Comparison of ENCODE assay signal across 3 cellular contexts in genomic region chr22:45373592-45373991, GRCh38.
TF ChIP-seq lines count a peak whose summit lies in the region.

No MANE protein-coding gene starts in this region.

TF ChIP-seq in A549, 52 proteins besides CTCF, POLR2A, EP300 and RAD21:
- peak; percentile 54 for TF ChIP-seq MAFK (IDR thresholded peaks at IDR 0.05; ENCODE audit: partially characterized antibody)

TF ChIP-seq in IMR-90, 13 proteins besides CTCF, POLR2A, EP300 and RAD21:
- peak; percentile 73 for TF ChIP-seq MAFK (IDR thresholded peaks at IDR 0.05; ENCODE audit: low read depth, low read length)

TF ChIP-seq in HepG2, 621 proteins besides CTCF, POLR2A, EP300 and RAD21:
- TF ChIP-seq MAFF (IDR thresholded peaks at IDR 0.05; ENCODE audit: low read depth, low read length) (peak; percentile 52; the same call in 1 of the 2 replicates), MAFK (conservative IDR thresholded peaks at IDR 0.05 in 1 of 2, IDR thresholded peaks at IDR 0.05 in 1 of 2; ENCODE audit: low read length in 2 of 2) (peak; percentile 23 to 77; a peak in 2 of 4 replicates)
TF ChIP-seq in HepG2: peak in this region for 2; not testable (repeated sequence) for 619.
